Comparison of ENCODE assay signal across 1 cellular context in the genomic region with DNA sequence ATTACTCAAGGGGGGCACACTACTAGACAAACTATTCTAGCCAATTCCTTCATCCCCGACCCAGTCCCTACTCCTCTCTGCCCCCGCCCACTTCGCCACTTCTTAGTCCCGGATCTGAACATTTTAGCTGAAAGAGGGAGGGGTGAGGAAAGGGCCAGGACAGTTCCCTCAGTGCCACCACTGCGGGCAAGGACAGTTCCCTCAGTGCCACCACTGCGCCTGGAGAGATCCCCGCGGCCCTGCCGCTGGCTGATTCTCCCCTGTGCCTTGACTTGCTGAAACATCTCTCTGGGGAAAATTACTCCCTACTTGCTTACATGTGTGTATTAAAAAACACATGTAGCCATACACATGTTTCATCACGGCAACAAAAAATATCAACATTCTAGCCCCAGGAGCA.
TF ChIP-seq lines count a peak whose summit lies in the region.

No MANE protein-coding gene starts in this region.

TF ChIP-seq in H1, 55 proteins besides CTCF, POLR2A, EP300 and RAD21:
- TF ChIP-seq PHF8 (conservative IDR thresholded peaks at IDR 0.05; ENCODE audit: low read depth, low read length) (no peak), FOSL1 (IDR thresholded peaks at IDR 0.05; ENCODE audit: insufficient read depth, low read depth, low read length) (no peak), SAP30 (IDR thresholded peaks at IDR 0.05; ENCODE audit: insufficient read depth, insufficient replicate concordance, low read length) (no peak), ASH2L (IDR thresholded peaks at IDR 0.05; ENCODE audit: low read length) (no peak), NRF1 (IDR thresholded peaks at IDR 0.05; ENCODE audit: low read depth, low read length) (no peak)
- TF ChIP-seq, protein P1, sequence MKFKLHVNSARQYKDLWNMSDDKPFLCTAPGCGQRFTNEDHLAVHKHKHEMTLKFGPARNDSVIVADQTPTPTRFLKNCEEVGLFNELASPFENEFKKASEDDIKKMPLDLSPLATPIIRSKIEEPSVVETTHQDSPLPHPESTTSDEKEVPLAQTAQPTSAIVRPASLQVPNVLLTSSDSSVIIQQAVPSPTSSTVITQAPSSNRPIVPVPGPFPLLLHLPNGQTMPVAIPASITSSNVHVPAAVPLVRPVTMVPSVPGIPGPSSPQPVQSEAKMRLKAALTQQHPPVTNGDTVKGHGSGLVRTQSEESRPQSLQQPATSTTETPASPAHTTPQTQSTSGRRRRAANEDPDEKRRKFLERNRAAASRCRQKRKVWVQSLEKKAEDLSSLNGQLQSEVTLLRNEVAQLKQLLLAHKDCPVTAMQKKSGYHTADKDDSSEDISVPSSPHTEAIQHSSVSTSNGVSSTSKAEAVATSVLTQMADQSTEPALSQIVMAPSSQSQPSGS (IDR thresholded peaks at IDR 0.05; ENCODE audit: low read length) = no peak
